8 cellular contexts compared by ENCODE assay signal in the genomic region with DNA sequence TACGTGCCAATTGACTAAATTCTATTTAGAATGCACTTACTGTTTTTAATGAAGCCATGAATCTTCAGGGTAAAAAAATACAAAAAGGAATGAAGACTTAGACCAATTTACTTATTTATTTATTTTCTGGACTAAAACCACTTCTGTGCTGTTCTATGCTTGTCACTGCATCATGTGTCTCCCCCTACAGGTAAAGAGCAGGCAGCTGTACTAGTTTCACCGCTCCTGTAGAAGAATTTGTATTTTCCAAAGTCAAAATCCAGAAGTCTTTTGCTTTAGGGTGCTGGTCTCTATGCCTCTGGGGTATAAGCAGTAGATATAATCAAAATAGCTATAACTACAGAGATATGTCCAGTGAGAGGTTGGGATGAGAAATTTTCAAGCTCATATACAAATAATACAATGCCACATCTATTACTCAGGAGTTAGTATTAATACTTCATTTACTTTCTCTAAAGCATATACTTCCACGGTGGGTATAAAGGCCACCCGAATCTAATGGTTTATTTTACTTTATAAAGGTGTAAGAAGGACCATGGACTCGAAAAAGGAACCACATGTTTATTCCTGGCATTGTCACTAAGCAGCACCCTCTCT.
DNase-seq lines count a peak whose midpoint lies in the region; ATAC-seq, FAIRE-seq and TF ChIP-seq lines count a peak whose summit lies in the region.

No MANE protein-coding gene starts in this region.

- no TSS peak for BruUV-seq in OCI-LY7 (replicated peaks; lab: Mats Ljungman, UMichigan)
- BruUV-seq in K562 (replicated peaks; lab: Mats Ljungman, UMichigan), result no TSS peak

- no peak for TF ChIP-seq POLR2A in K562 (conservative IDR thresholded peaks at IDR 0.05)

- H3K9me3 Mint-ChIP-seq in immature natural killer cell, result no peaks in the 10 kb centered on the region
- H3K9me3 Mint-ChIP-seq in stimulated activated naive B cell treated with anti-CD40 and anti-IgM and Interleukin-4, amounts not matched to agents 10 μg/mL and 1 μg/mL and 100 μg/mL, for 72 hours, result no peaks in the 10 kb centered on the region

- H3K9me2 ChIP-seq in OCI-LY7 (ENCODE audit: insufficient read depth, low read length), result no peaks in the 10 kb centered on the region

- H3K9me3 ChIP-seq in OCI-LY7 (ENCODE audit: low read length) (no peaks in the 10 kb centered on the region), K562 (replicated peaks; ENCODE audit: control insufficient read depth, insufficient read depth, low read depth, low read length) (no peaks in the 10 kb centered on the region)

- FAIRE-seq in K562 (lab: Jason Lieb, UNC), result peak; percentile 23

- no peak for TF ChIP-seq EP300 in K562 (IDR thresholded peaks at IDR 0.05; ENCODE audit: low read length)

- H3K4me1 ChIP-seq in OCI-LY7 (ENCODE audit: insufficient read depth, low read length, poor library complexity, severe bottlenecking) (no peaks in the 10 kb centered on the region), K562 (replicated peaks in 1 of 2; ENCODE audit: control insufficient read depth in 2 of 2, insufficient read depth in 2 of 2, low read length in 2 of 2) (no peaks in the 10 kb centered on the region)

- H4K20me1 ChIP-seq in OCI-LY7 (ENCODE audit: insufficient read depth, low read length) (no peaks in the 10 kb centered on the region), K562 (replicated peaks; ENCODE audit: control insufficient read depth, insufficient read depth, low read length) (no peaks in the 10 kb centered on the region)

- intact Hi-C loops in OCI-LY7 (cut with micrococcal nuclease; ENCODE audit: unreplicated experiment), result loop anchor here (5.0 kb wide), 2 partner anchors 142 to 282 kb away; no protein-coding TSS in a partner anchor
- intact Hi-C loops in K562 (cut with micrococcal nuclease), result loop anchor here (2.0 to 10.0 kb wide), 2 partner anchors 140 to 284 kb away; no protein-coding TSS in a partner anchor

- H2AFZ ChIP-seq in OCI-LY7 (ENCODE audit: low read length), result no peak overlapping the region
- no peak overlapping the region for H2AFZ ChIP-seq in K562 (ENCODE audit: low read depth, low read length)

- peak; percentile 52 to 54 for TF ChIP-seq RAD21 in K562 (CRISPR knock-in tag; conservative IDR thresholded peaks at IDR 0.05 in 1 of 2, IDR thresholded peaks at IDR 0.05 in 1 of 2)

- no peaks in the 10 kb centered on the region for H3K9me1 ChIP-seq in K562 (ENCODE audit: control insufficient read depth, insufficient read depth, low read length)

- H3K27me3 ChIP-seq in K562 (ENCODE audit: control insufficient read depth in 2 of 2, insufficient read depth in 2 of 2, low read length in 2 of 2), result no peaks in the 10 kb centered on the region

- POLR2A ChIA-PET in OCI-LY7 (lab: Charles Lee), result interaction anchor here (0.5 to 1.2 kb wide), 5 partner anchors 18 to 388 kb away, joined by 3 to 4 read pairs (median 3); no protein-coding TSS in a partner anchor
- POLR2A ChIA-PET in K562 (lab: Yijun Ruan, JAX), result interaction anchor here (0.9 kb wide), 1 partner anchor 12 kb away, joined by 3 read pairs; no protein-coding TSS in a partner anchor

- H3K4me2 ChIP-seq in OCI-LY7 (ENCODE audit: low read length) (no peak overlapping the region), K562 (ENCODE audit: insufficient read depth, low read length) (no peak overlapping the region)

- H3K36me3 ChIP-seq in OCI-LY7 (ENCODE audit: insufficient read depth, low read length), result no peaks in the 10 kb centered on the region
- H3K36me3 ChIP-seq in K562 (ENCODE audit: control insufficient read depth, insufficient read depth, low read length), result no peaks in the 10 kb centered on the region

- DNase-seq in AG20443 (ENCODE audit: low spot score), result peak; percentile 69
- DNase-seq in OCI-LY7 (ENCODE audit: low spot score), result peak; percentile 42
- peak in 2 of 4 experiments; percentile 20 to 44 for DNase-seq in K562 (ENCODE audit: extremely low read depth in 1 of 4, low spot score in 3 of 4)
- peak; percentile 53 to 66 (median 58) for DNase-seq in immature natural killer cell
- no peak for DNase-seq in stimulated activated naive B cell treated with anti-CD40 and anti-IgM and Interleukin-4, amounts not matched to agents 10 μg/mL and 1 μg/mL and 100 μg/mL, for 72 hours
- DNase-seq in ureter (ENCODE audit: low spot score), result no peak

- CTCF ChIA-PET in OCI-LY7 (lab: Charles Lee; ENCODE audit: unreplicated experiment) (no interaction called here), K562 (lab: Yijun Ruan, JAX; ENCODE audit: low intra/inter-chr PET ratio) (interaction anchor here (0.6 to 1.2 kb wide), 4 partner anchors 282 to 288 kb away, joined by 4 to 11 read pairs (median 4); no protein-coding TSS in a partner anchor)

- no peaks in the 10 kb centered on the region for H3K36me3 Mint-ChIP-seq in immature natural killer cell
- H3K36me3 Mint-ChIP-seq in stimulated activated naive B cell treated with anti-CD40 and anti-IgM and Interleukin-4, amounts not matched to agents 10 μg/mL and 1 μg/mL and 100 μg/mL, for 72 hours, result peaks cover 0 to 6% of the 10 kb centered on the region in 2 donors

- WGBS in K562 (ENCODE audit: insufficient coverage, low coverage, missing lambda C conversion rate), result 0% methylated on average over 5 of the region's 5 CpGs

- in situ Hi-C loops in K562 (cut with MboI), result no loop called here

- peak; percentile 68 for TF ChIP-seq CTCF in GM12872 (IDR thresholded peaks at IDR 0.05; ENCODE audit: insufficient read depth, low read depth, low read length)
- peak; percentile 90 for TF ChIP-seq CTCF in OCI-LY7 (conservative IDR thresholded peaks at IDR 0.05; ENCODE audit: low read length)
- TF ChIP-seq CTCF in K562 (IDR thresholded peaks at IDR 0.05 in 2 of 3, conservative IDR thresholded peaks at IDR 0.05 in 1 of 3; ENCODE audit: insufficient read depth in 2 of 3, low read depth in 1 of 3, low read length in 3 of 3), result peak; percentile 48 to 70 (median 60)

- peak overlapping the region in 3 of 6 donors; percentile 23 to 84 (median 40) for H3K27ac Mint-ChIP-seq in immature natural killer cell
- H3K27ac Mint-ChIP-seq in stimulated activated naive B cell treated with anti-CD40 and anti-IgM and Interleukin-4, amounts not matched to agents 10 μg/mL and 1 μg/mL and 100 μg/mL, for 72 hours, result no peak overlapping the region

- H3K27me3 Mint-ChIP-seq in immature natural killer cell (ENCODE audit: low read depth in 3 of 3), result peaks cover 0 to 6% (median 0%) of the 10 kb centered on the region in 3 donors
- no peaks in the 10 kb centered on the region for H3K27me3 Mint-ChIP-seq in stimulated activated naive B cell treated with anti-CD40 and anti-IgM and Interleukin-4, amounts not matched to agents 10 μg/mL and 1 μg/mL and 100 μg/mL, for 72 hours

- H3K4me1 Mint-ChIP-seq in immature natural killer cell, result no peaks in the 10 kb centered on the region
- peaks cover 10 to 11% of the 10 kb centered on the region in 2 donors for H3K4me1 Mint-ChIP-seq in stimulated activated naive B cell treated with anti-CD40 and anti-IgM and Interleukin-4, amounts not matched to agents 10 μg/mL and 1 μg/mL and 100 μg/mL, for 72 hours

- H3K4me3 Mint-ChIP-seq in immature natural killer cell, result no peak overlapping the region
- H3K4me3 Mint-ChIP-seq in stimulated activated naive B cell treated with anti-CD40 and anti-IgM and Interleukin-4, amounts not matched to agents 10 μg/mL and 1 μg/mL and 100 μg/mL, for 72 hours, result no peak overlapping the region

- no peak overlapping the region for H3K27ac ChIP-seq in OCI-LY7 (ENCODE audit: low read depth, low read length, poor library complexity, severe bottlenecking)
- no peak overlapping the region for H3K27ac ChIP-seq in K562 (ENCODE audit: extremely low read depth, low read depth, low read length)

- ATAC-seq in HG03460 (IDR thresholded peaks at IDR 0.05; ENCODE audit: unreplicated experiment) (peak; percentile 57), K562 (peak; percentile 82)
- ATAC-seq in stimulated activated naive B cell treated with anti-CD40 and anti-IgM and Interleukin-4, amounts not matched to agents 10 μg/mL and 1 μg/mL and 100 μg/mL, for 72 hours (replicated peaks), result peak; percentile 77 to 78

- no peak overlapping the region for H3K9ac ChIP-seq in K562 (ENCODE audit: insufficient read depth in 1 of 2, low read depth in 2 of 2, low read length in 2 of 2)

- no peak overlapping the region for H3K4me3 ChIP-seq in OCI-LY7 (ENCODE audit: low read depth, low read length, poor library complexity, severe bottlenecking)
- no peak overlapping the region for H3K4me3 ChIP-seq in K562

- H3K79me2 ChIP-seq in OCI-LY7 (ENCODE audit: insufficient read depth, low read depth, low read length) (no peaks in the 10 kb centered on the region), K562 (ENCODE audit: control insufficient read depth, insufficient read depth, low read length) (no peaks in the 10 kb centered on the region)

TF ChIP-seq in K562, 482 proteins besides CTCF, POLR2A, EP300 and RAD21:
- TF ChIP-seq TAF15 (IDR thresholded peaks at IDR 0.05; ENCODE audit: low read depth, low read length) (no peak), SMC3 (conservative IDR thresholded peaks at IDR 0.05; ENCODE audit: insufficient read depth, low read depth, low read length) (0 out of 2 replicates have a peak, but pooled peaks have one; percentile 13)

Comparison
In these comparisons a context has a peak if more than half of its experiments do, and no peak if none do; other contexts are left out.
1. DNase-seq: peak in AG20443 (single experiment), OCI-LY7 (single experiment) and immature natural killer cell (3 of 3); none in stimulated activated naive B cell treated with anti-CD40 and anti-IgM and Interleukin-4, amounts not matched to agents 10 μg/mL and 1 μg/mL and 100 μg/mL, for 72 hours (single experiment) and ureter (single experiment).
2. Peak in every context shown above with its lines, with median percentiles within 50 percentile points of each other: CTCF ChIP-seq and ATAC-seq.